Comparison of ENCODE assay signal across 18 cellular contexts in genomic region chr1:214510477-214510876, GRCh38. TPM values are rescaled to one million over a fixed set of nuclear protein-coding genes. Genes with fewer than 3 reads are reported as not detected.
DNase-seq lines count a peak whose midpoint lies in the region; ATAC-seq and TF ChIP-seq lines count a peak whose summit lies in the region.
"Had no signal": no experiment of that assay in that cellular context is flagged by ENCODE, and none has a peak within 500 bp of the region (broad histone marks: within the 10 kb centered on the region; RNA-seq: fewer than 3 reads in every experiment).

No MANE protein-coding gene starts in this region.

- H3K9me3 Mint-ChIP-seq in osteocyte (ENCODE audit: unreplicated experiment): peaks cover 11% of the 10 kb centered on the region
- H3K9me3 Mint-ChIP-seq: CD8-positive, alpha-beta T cell had no signal

- no peak for ATAC-seq in Panc1
- no peak for ATAC-seq in gastrocnemius medialis
- ATAC-seq in foreskin keratinocyte: no peak
- ATAC-seq in GM18868 (IDR thresholded peaks at IDR 0.05; ENCODE audit: unreplicated experiment): no peak
- ATAC-seq: CD8-positive, alpha-beta T cell; GM12878; GM23338 had no signal

- H3K27ac Mint-ChIP-seq in osteocyte (ENCODE audit: unreplicated experiment): peak overlapping the region; percentile 32
- H3K27ac Mint-ChIP-seq: B cell; CD8-positive, alpha-beta T cell; GM23338; HFFc6 had no signal

- peaks cover 66% of the 10 kb centered on the region for H3K4me1 ChIP-seq in Panc1 (ENCODE audit: control insufficient read depth, insufficient read depth, low read length)
- peaks cover 55 to 56% of the 10 kb centered on the region in 2 donors for H3K4me1 ChIP-seq in gastrocnemius medialis
- H3K4me1 ChIP-seq in foreskin keratinocyte: peaks cover 18% of the 10 kb centered on the region
- H3K4me1 ChIP-seq: BLaER1 treated with 17β-estradiol and CSF1 and Interleukin-3, amounts not matched to agents 10 nM and 100 nM had no signal

- peaks cover 66% of the 10 kb centered on the region for H3K4me1 Mint-ChIP-seq in osteocyte (ENCODE audit: unreplicated experiment)
- H3K4me1 Mint-ChIP-seq: B cell had no signal

- H3K27ac ChIP-seq in Panc1 (ENCODE audit: low read length): peak overlapping the region; percentile 93
- peak overlapping the region; percentile 40 to 71 (median 65) for H3K27ac ChIP-seq in gastrocnemius medialis
- H3K27ac ChIP-seq in foreskin keratinocyte: no peak overlapping the region
- H3K27ac ChIP-seq: BLaER1 treated with 17β-estradiol and CSF1 and Interleukin-3, amounts not matched to agents 10 nM and 100 nM had no signal

- in situ Hi-C loops in Panc1 (cut with HindIII; ENCODE audit: low pct_unique_long_range_greater_than_20kb, low sequenced_read_pairs): no loop called here
- in situ Hi-C loops in gastrocnemius medialis (cut with MboI; ENCODE audit: low sequenced_read_pairs in 4 of 4): no loop called here

- POLR2A ChIA-PET in Panc1 (lab: Charles Lee): no interaction called here

- H3K36me3 Mint-ChIP-seq in osteocyte (ENCODE audit: unreplicated experiment): peaks cover 16% of the 10 kb centered on the region
- H3K36me3 Mint-ChIP-seq: CD8-positive, alpha-beta T cell had no signal

- CTCF ChIA-PET in Panc1 (lab: Charles Lee): interaction anchor here (0.7 kb wide), 1 partner anchor 34 kb away, joined by 3 read pairs; no protein-coding TSS in a partner anchor

- H3K27me3 ChIP-seq in Panc1 (ENCODE audit: control insufficient read depth, insufficient read depth, low read length) (no peaks in the 10 kb centered on the region), gastrocnemius medialis (no peaks in the 10 kb centered on the region), foreskin keratinocyte (no peaks in the 10 kb centered on the region)
- H3K27me3 ChIP-seq: BLaER1 treated with 17β-estradiol and CSF1 and Interleukin-3, amounts not matched to agents 10 nM and 100 nM had no signal

- no peak overlapping the region for H3K4me3 Mint-ChIP-seq in osteocyte (ENCODE audit: unreplicated experiment)
- H3K4me3 Mint-ChIP-seq: B cell; CD8-positive, alpha-beta T cell; GM23338; HFFc6 had no signal

- no peaks in the 10 kb centered on the region for H3K27me3 Mint-ChIP-seq in osteocyte (ENCODE audit: unreplicated experiment)
- H3K27me3 Mint-ChIP-seq: B cell had no signal

- no peak for TF ChIP-seq CTCF in Panc1 (IDR thresholded peaks at IDR 0.05)
- no peak for TF ChIP-seq CTCF in osteocyte (IDR thresholded peaks at IDR 0.05)
- no peak for TF ChIP-seq CTCF in gastrocnemius medialis (IDR thresholded peaks at IDR 0.05 in 4 of 5, conservative IDR thresholded peaks at IDR 0.05 in 1 of 5)
- TF ChIP-seq CTCF in foreskin keratinocyte (conservative IDR thresholded peaks at IDR 0.05): no peak

- no TSS peak for BruUV-seq in Panc1 (replicated peaks; lab: Mats Ljungman, UMichigan)

- no peak for TF ChIP-seq POLR2A in gastrocnemius medialis (IDR thresholded peaks at IDR 0.05)

- H3K36me3 ChIP-seq in Panc1 (ENCODE audit: control insufficient read depth, insufficient read depth, low read length) (no peaks in the 10 kb centered on the region), gastrocnemius medialis (no peaks in the 10 kb centered on the region)
- H3K36me3 ChIP-seq: BLaER1 treated with 17β-estradiol and CSF1 and Interleukin-3, amounts not matched to agents 10 nM and 100 nM had no signal

- H3K4me3 ChIP-seq in Panc1 (ENCODE audit: low read depth in 2 of 2, low read length in 2 of 2) (no peak overlapping the region), gastrocnemius medialis (no peak overlapping the region)
- H3K4me3 ChIP-seq: BLaER1 treated with 17β-estradiol and CSF1 and Interleukin-3, amounts not matched to agents 10 nM and 100 nM; GM12878; GM23338 had no signal

- no peaks in the 10 kb centered on the region for H3K9me3 ChIP-seq in Panc1 (ENCODE audit: control insufficient read depth, insufficient read depth, low read depth, low read length)
- no peaks in the 10 kb centered on the region for H3K9me3 ChIP-seq in gastrocnemius medialis

- intact Hi-C loops in Panc1 (cut with micrococcal nuclease; ENCODE audit: unreplicated experiment): loop anchor here (5.0 kb wide), 2 partner anchors 37 to 72 kb away; no protein-coding TSS in a partner anchor
- intact Hi-C loops in gastrocnemius medialis (cut with DNase I; ENCODE audit: low total_unique reads): no loop called here

- DNase-seq in Panc1 (ENCODE audit: low read depth, low spot score) (no peak), osteocyte (ENCODE audit: extremely low spot score, unreplicated experiment) (no peak), gastrocnemius medialis (no peak), dedifferentiated amniotic fluid mesenchymal stem cell (ENCODE audit: extremely low spot score) (no peak), foreskin keratinocyte (no peak)
- DNase-seq: CD8-positive, alpha-beta T cell; DMS 273 treated with DMSO at 0.1 percent for 48 hours; DMS53; DND-41; EL; HCEC 1CT; HFFc6; IMR-90 had no signal

RNA-seq across cellular contexts. Expression of gene PTPN14, which starts 40.9 kb away (rescaled TPM):
- total RNA-seq in Panc1 (2021; ENCODE audit: unreplicated experiment) (209 TPM), osteocyte (140 and 142 TPM in 2 replicates), gastrocnemius medialis (10 to 100 TPM; 42.8 to 63.8 (median 50.4) TPM), foreskin keratinocyte (47.6 and 48.2 TPM in 2 replicates)
- 50.0 TPM for polyA plus RNA-seq in Panc1 (2012; ENCODE audit: insufficient read length)
- polyA plus RNA-seq in foreskin keratinocyte: 5.0 and 6.2 TPM in 2 replicates
- total RNA-seq: B cell; CD8-positive, alpha-beta T cell had no signal
